8 cellular contexts compared by ENCODE assay signal in the genomic region with DNA sequence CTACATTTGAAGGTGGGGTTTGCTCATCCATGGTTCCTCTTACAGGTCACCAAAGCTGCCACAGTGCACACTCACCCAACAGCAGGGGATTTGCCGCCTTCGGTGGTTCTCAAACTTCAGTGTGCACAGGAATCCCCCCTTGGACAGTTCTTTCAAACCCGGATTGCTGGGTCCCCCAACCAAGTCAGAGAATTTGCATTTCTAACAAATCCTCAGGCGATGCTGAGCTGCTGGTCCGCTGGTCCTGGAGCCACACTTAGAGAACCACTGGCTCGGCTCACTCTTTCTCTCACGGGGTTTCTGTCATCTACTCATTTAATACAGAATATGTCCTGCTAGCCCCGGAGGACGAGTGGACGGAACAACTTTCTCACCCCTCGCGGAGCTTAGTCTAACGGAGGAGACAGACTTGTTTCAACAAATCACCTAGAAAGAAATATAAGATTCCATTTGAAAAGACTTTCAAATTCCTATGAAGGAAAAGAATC. TPM values are rescaled to one million over a fixed set of nuclear protein-coding genes. Genes with fewer than 3 reads are reported as not detected.
DNase-seq lines count a peak whose midpoint lies in the region; TF ChIP-seq lines count a peak whose summit lies in the region.

No MANE protein-coding gene starts in this region.

- WGBS in transverse colon (ENCODE audit: low coverage in 1 of 2), 2 donors = 53 to 55% methylated on average over 7 to 13 of the region's 13 CpGs

- intact Hi-C loops in transverse colon (cut with DNase I; ENCODE audit: low total_unique reads) = loop anchor here (2.0 kb wide), 1 partner anchor 568 kb away; no protein-coding TSS in a partner anchor

- no peaks in the 10 kb centered on the region for H3K9me3 Mint-ChIP-seq in activated naive CD4-positive, alpha-beta T cell treated with anti-CD3 and anti-CD28 coated beads, Interleukin-2, amount 50 U/mL, for 24 hours
- H3K9me3 Mint-ChIP-seq in brain = no peaks in the 10 kb centered on the region

- peak overlapping the region; percentile 82 for H3K4me3 Mint-ChIP-seq in activated naive CD4-positive, alpha-beta T cell treated with anti-CD3 and anti-CD28 coated beads, Interleukin-2, amount 50 U/mL, for 24 hours
- H3K4me3 Mint-ChIP-seq in brain = peak overlapping the region; percentile 61 to 73 (median 67)

- peaks cover 56% of the 10 kb centered on the region for H3K4me1 ChIP-seq in mucosa of stomach (ENCODE audit: control insufficient read depth, insufficient read depth, low read length)
- peaks cover 40 to 65% (median 46%) of the 10 kb centered on the region in 4 donors for H3K4me1 ChIP-seq in transverse colon
- H3K4me1 ChIP-seq in HAP-1 = peaks cover 23% of the 10 kb centered on the region

- no peaks in the 10 kb centered on the region for H3K9me3 ChIP-seq in mucosa of stomach (ENCODE audit: control insufficient read depth, low read length)
- H3K9me3 ChIP-seq in transverse colon = no peaks in the 10 kb centered on the region
- H3K9me3 ChIP-seq in HAP-1 = no peaks in the 10 kb centered on the region

- H3K27me3 ChIP-seq in mucosa of stomach (ENCODE audit: control insufficient read depth, insufficient read depth, low read length) (no peaks in the 10 kb centered on the region), transverse colon (no peaks in the 10 kb centered on the region), HAP-1 (ENCODE audit: low read depth) (no peaks in the 10 kb centered on the region)

- in situ Hi-C loops in transverse colon (cut with MboI; ENCODE audit: low pct_ligation_motif_present in 1 of 4, low pct_unique_long_range_greater_than_20kb in 1 of 4, low sequenced_read_pairs in 3 of 4) (loop anchor here in 2 of 4 donors (10.0 to 25.0 kb wide), 2 partner anchors 572 to 580 kb away; no protein-coding TSS in a partner anchor), HAP-1 (cut with MboI; ENCODE audit: low sequenced_read_pairs) (loop anchor here (5.0 to 10.0 kb wide), 2 partner anchors 572 to 885 kb away; no protein-coding TSS in a partner anchor)

- peak overlapping the region; percentile 94 to 97 (median 96) for H3K27ac ChIP-seq in transverse colon

- H3K4me3 ChIP-seq in mucosa of stomach (ENCODE audit: low read length) = peak overlapping the region; percentile 6
- peak overlapping the region in 2 of 4 donors; percentile 43 to 54 for H3K4me3 ChIP-seq in transverse colon
- no peak overlapping the region for H3K4me3 ChIP-seq in HAP-1

- peak overlapping the region; percentile 92 for H3K27ac Mint-ChIP-seq in activated naive CD4-positive, alpha-beta T cell treated with anti-CD3 and anti-CD28 coated beads, Interleukin-2, amount 50 U/mL, for 24 hours
- H3K27ac Mint-ChIP-seq in brain = peak overlapping the region; percentile 72 to 94 (median 89)

- no peak for TF ChIP-seq POLR2A in transverse colon (IDR thresholded peaks at IDR 0.05)

- H3K27me3 Mint-ChIP-seq in activated naive CD4-positive, alpha-beta T cell treated with anti-CD3 and anti-CD28 coated beads, Interleukin-2, amount 50 U/mL, for 24 hours = no peaks in the 10 kb centered on the region
- peaks cover 3% of the 10 kb centered on the region for H3K27me3 Mint-ChIP-seq in brain

- TF ChIP-seq CTCF in brain (conservative IDR thresholded peaks at IDR 0.05) (peak in 1 of 2 experiments; percentile 13), transverse colon (IDR thresholded peaks at IDR 0.05) (no peak)

- H3K36me3 Mint-ChIP-seq in activated naive CD4-positive, alpha-beta T cell treated with anti-CD3 and anti-CD28 coated beads, Interleukin-2, amount 50 U/mL, for 24 hours = no peaks in the 10 kb centered on the region
- H3K36me3 Mint-ChIP-seq in brain = no peaks in the 10 kb centered on the region

- TF ChIP-seq EP300 in transverse colon (IDR thresholded peaks at IDR 0.05; ENCODE audit: low read depth) = no peak

- peak overlapping the region; percentile 72 for H3K9ac ChIP-seq in mucosa of stomach (ENCODE audit: low read length)

- peaks cover 76% of the 10 kb centered on the region for H3K4me1 Mint-ChIP-seq in activated naive CD4-positive, alpha-beta T cell treated with anti-CD3 and anti-CD28 coated beads, Interleukin-2, amount 50 U/mL, for 24 hours
- peaks cover 58% of the 10 kb centered on the region for H3K4me1 Mint-ChIP-seq in brain

- H3K36me3 ChIP-seq in mucosa of stomach (ENCODE audit: control insufficient read depth, insufficient read depth, low read length) (no peaks in the 10 kb centered on the region), transverse colon (no peaks in the 10 kb centered on the region), HAP-1 (replicated peaks) (no peaks in the 10 kb centered on the region)

- no peak for DNase-seq in activated naive CD4-positive, alpha-beta T cell treated with anti-CD3 and anti-CD28 coated beads, Interleukin-2, amount 50 U/mL, for 16 hours
- no peak for DNase-seq in transverse colon
- no peak for DNase-seq in stimulated activated CD4-positive, alpha-beta T cell treated with anti-CD3 and anti-CD28 coated beads, Interleukin-15, amount 100 ng/mL, for 24 hours
- no peak for DNase-seq in NCI-H774 (lab: John Stamatoyannopoulos, UW)
- DNase-seq in HAP-1 (ENCODE audit: low spot score in 2 of 2) = no peak

RNA-seq across cellular contexts. Expression of gene ZFP36L1, which starts 24.1 kb away (rescaled TPM):
- polyA plus RNA-seq in brain (ENCODE audit: insufficient read depth, low read depth, low replicate concordance) = 104 TPM
- total RNA-seq in transverse colon = 100 to 1,000 TPM; 180 to 712 (median 266) TPM
